Comparison of ENCODE assay signal across 8 cellular contexts in genomic region chr19:58466089-58466759, GRCh38. TPM values are rescaled to one million over a fixed set of nuclear protein-coding genes. Genes with fewer than 3 reads are reported as not detected.
DNase-seq lines count a peak whose midpoint lies in the region; ATAC-seq, FAIRE-seq and TF ChIP-seq lines count a peak whose summit lies in the region.

No MANE protein-coding gene starts in this region.

- no peak for TF ChIP-seq RAD21 in liver (IDR thresholded peaks at IDR 0.05)

- TF ChIP-seq CTCF in liver (IDR thresholded peaks at IDR 0.05; ENCODE audit: low read depth, low read length, missing input control) (no peak), uterus (IDR thresholded peaks at IDR 0.05) (no peak)

- DNase-seq in adipocyte (ENCODE audit: low read depth) = no peak
- DNase-seq in uterus = no peak
- DNase-seq in NCI-H1105 (lab: John Stamatoyannopoulos, UW) = no peak
- no peak for DNase-seq in urothelium cell line (ENCODE audit: low spot score)
- DNase-seq in dermis blood vessel endothelial cell = no peak

- H3K4me1 ChIP-seq in adipocyte (ENCODE audit: control insufficient read depth, insufficient read depth, low read length) (peaks cover 14% of the 10 kb centered on the region), liver (ENCODE audit: control insufficient read depth in 4 of 4, insufficient read depth in 4 of 4, low read length in 3 of 4) (peaks cover 7 to 23% (median 16%) of the 10 kb centered on the region in 4 donors), uterus (peaks cover 0 to 6% of the 10 kb centered on the region in 2 donors)

- no peak for TF ChIP-seq POLR2A in uterus (IDR thresholded peaks at IDR 0.05)

- H3K9me3 ChIP-seq in adipocyte (ENCODE audit: control insufficient read depth, low read length) (no peaks in the 10 kb centered on the region), liver (ENCODE audit: control insufficient read depth in 4 of 4, low read length in 3 of 4) (no peaks in the 10 kb centered on the region), uterus (no peaks in the 10 kb centered on the region)

- H3K36me3 ChIP-seq in adipocyte (ENCODE audit: control insufficient read depth, insufficient read depth, low read length, severe bottlenecking) = peaks cover 11% of the 10 kb centered on the region
- peaks cover 0 to 2% (median 0%) of the 10 kb centered on the region in 4 donors for H3K36me3 ChIP-seq in liver (ENCODE audit: control insufficient read depth in 4 of 4, insufficient read depth in 3 of 4, low read depth in 1 of 4, low read length in 3 of 4)
- H3K36me3 ChIP-seq in uterus = no peaks in the 10 kb centered on the region

- H3K9ac ChIP-seq in adipocyte (ENCODE audit: low read length) = peak overlapping the region; percentile 91
- peak overlapping the region in 1 of 2 donors; percentile 97 for H3K9ac ChIP-seq in liver (ENCODE audit: low read depth in 1 of 2, low read length in 2 of 2)

- intact Hi-C loops in uterus (cut with DNase I; ENCODE audit: low total_unique reads) = no loop called here

- H3K27me3 ChIP-seq in adipocyte (replicated peaks; ENCODE audit: control insufficient read depth, insufficient read depth, low read length) = no peaks in the 10 kb centered on the region
- no peaks in the 10 kb centered on the region for H3K27me3 ChIP-seq in liver (ENCODE audit: control insufficient read depth in 4 of 4, insufficient read depth in 4 of 4, low read length in 3 of 4)
- no peaks in the 10 kb centered on the region for H3K27me3 ChIP-seq in uterus

- WGBS in liver = 36% methylated on average over 20 of the region's 20 CpGs

- H3K27ac ChIP-seq in liver (ENCODE audit: low read depth in 1 of 2, low read length in 2 of 2) (no peak overlapping the region), uterus (no peak overlapping the region)

- FAIRE-seq in urothelium cell line (lab: Jason Lieb, UNC) = no peak

- peak; percentile 19 for ATAC-seq in GM18867 (IDR thresholded peaks at IDR 0.05; ENCODE audit: unreplicated experiment)
- ATAC-seq in HG03108 (IDR thresholded peaks at IDR 0.05; ENCODE audit: unreplicated experiment) = peak; percentile 7

- peak overlapping the region; percentile 96 for H3K4me3 ChIP-seq in adipocyte (ENCODE audit: low read length)
- peak overlapping the region; percentile 61 to 83 (median 71) for H3K4me3 ChIP-seq in liver (ENCODE audit: low read depth in 1 of 3, low read length in 3 of 3)
- H3K4me3 ChIP-seq in uterus = peak overlapping the region; percentile 97

TF ChIP-seq in liver, 16 proteins besides CTCF, POLR2A, EP300 and RAD21:
- TF ChIP-seq HNF4A (conservative IDR thresholded peaks at IDR 0.05) (peak in 1 of 2 donors; percentile 4), TAF1 (conservative IDR thresholded peaks at IDR 0.05) (no peak)
TF ChIP-seq in liver: peak in this region for 1.

RNA-seq across cellular contexts. Expression of gene ZNF324, which starts 0.7 kb away (rescaled TPM):
- 1 to 10 TPM; 8.4 TPM for total RNA-seq in liver
- polyA plus RNA-seq in liver = 1 to 10 TPM; 2.3 to 2.6 TPM
- total RNA-seq in uterus = 10 to 100 TPM in 3 of 4 donors, 1 to 10 TPM in 1; 2.9 to 75.1 (median 27.1) TPM
- total RNA-seq in dermis blood vessel endothelial cell = 13.1 and 18.5 TPM in 2 replicates

RNA-seq across cellular contexts. Expression of gene ZNF446, which starts 9.9 kb away (rescaled TPM):
- 1 to 10 TPM; 2.8 to 4.6 TPM for total RNA-seq in liver
- 1 to 10 TPM; 3.3 to 4.8 TPM for polyA plus RNA-seq in liver
- total RNA-seq in uterus = 10 to 100 TPM in 3 of 4 donors, 1 to 10 TPM in 1; 1.8 to 18.7 (median 11.4) TPM
- total RNA-seq in dermis blood vessel endothelial cell = 7.1 and 7.6 TPM in 2 replicates

RNA-seq across cellular contexts. Expression of gene ZNF324B, which starts 14.8 kb away (rescaled TPM):
- total RNA-seq in liver = 1 to 10 TPM; 3.8 to 4.9 TPM
- 1 to 10 TPM in 1 of 2 donors, under 1 TPM in 1; 0.53 to 1.9 TPM for polyA plus RNA-seq in liver
- total RNA-seq in uterus = 10 to 100 TPM in 1 of 4 donors, 1 to 10 TPM in 3; 1.2 to 17.5 (median 7.3) TPM
- total RNA-seq in dermis blood vessel endothelial cell = 7.8 and 8.2 TPM in 2 replicates

RNA-seq across cellular contexts. Expression of gene ZNF132, which starts 26.3 kb away (rescaled TPM):
- total RNA-seq in liver = 1 to 10 TPM; 1.3 to 2.0 TPM
- under 1 TPM; 0.64 to 0.72 TPM for polyA plus RNA-seq in liver
- total RNA-seq in uterus = 10 to 100 TPM in 1 of 4 donors, 1 to 10 TPM in 3; 4.4 to 19.8 (median 7.6) TPM
- total RNA-seq in dermis blood vessel endothelial cell = 7.5 and 7.6 TPM in 2 replicates

RNA-seq across cellular contexts. Expression of gene SLC27A5, which starts 45.6 kb away (rescaled TPM):
- total RNA-seq in liver (100 to 1,000 TPM in 1 of 2 donors, 10 to 100 TPM in 1; 31.9 to 395 TPM), uterus (10 to 100 TPM in 1 of 4 donors, 1 to 10 TPM in 3; 1.8 to 10.2 (median 6.7) TPM), dermis blood vessel endothelial cell (3.7 and 4.1 TPM in 2 replicates)
- polyA plus RNA-seq in liver = 100 to 1,000 TPM; 316 to 326 TPM
